In the genomic region with DNA sequence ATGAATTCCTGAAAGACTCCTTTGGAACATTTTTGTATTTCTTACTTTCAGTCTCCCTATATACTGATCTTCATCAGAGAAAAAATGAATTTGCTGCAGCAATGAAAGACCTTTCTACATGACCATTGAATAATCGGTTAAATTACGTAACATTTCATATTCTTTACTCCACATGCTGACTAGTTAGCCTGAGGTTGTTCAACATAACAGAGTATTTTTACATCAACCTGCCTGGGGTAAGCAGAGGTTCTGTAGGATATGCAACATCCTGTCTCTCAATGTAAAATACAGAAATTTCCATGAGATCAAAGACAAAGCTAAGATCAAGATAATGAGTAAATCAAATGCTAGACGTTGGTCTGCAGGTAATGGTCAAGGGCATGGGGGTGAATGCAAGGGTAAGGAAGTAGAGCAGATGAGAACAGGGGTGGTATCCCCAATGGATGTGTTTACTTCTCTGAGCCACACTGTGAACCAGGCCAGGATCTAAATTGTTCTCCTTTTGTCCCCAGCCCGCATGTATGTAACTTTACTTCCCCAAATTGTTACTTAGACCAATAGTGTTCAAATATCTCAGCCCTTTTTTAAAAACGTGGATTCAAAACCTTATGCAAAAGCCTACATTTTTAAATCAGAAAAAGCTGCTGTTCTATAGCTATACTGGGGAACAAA, we compare ENCODE assay signal across 18 cellular contexts. TPM values are rescaled to one million over a fixed set of nuclear protein-coding genes. Genes with fewer than 3 reads are reported as not detected.
A peak's percentile ranks its signal among the peaks of the same experiment; 100 is the strongest.
DNase-seq lines count a peak whose midpoint lies in the region; ATAC-seq and TF ChIP-seq lines count a peak whose summit lies in the region.
"Had no signal": no experiment of that assay in that cellular context is flagged by ENCODE, and none has a peak within 500 bp of the region (broad histone marks: within the 10 kb centered on the region; RNA-seq: fewer than 3 reads in every experiment).

No MANE protein-coding gene starts in this region.

- no peak for DNase-seq in Right ventricle myocardium inferior (ENCODE audit: missing footprints)
- no peak for DNase-seq in Right ventricle myocardium superior
- peak; percentile 86 for DNase-seq in NB4 (ENCODE audit: low read depth)
- no peak for DNase-seq in body of pancreas
- no peak for DNase-seq in spleen
- no peak for DNase-seq in posterior cingulate gyrus
- DNase-seq: activated CD4-positive, alpha-beta T cell treated with anti-CD3 and anti-CD28 coated beads, Interleukin-2, amount 50 U/mL, for 48 hours; activated T-cell treated with anti-CD3 and anti-CD28 coated beads for 4 hours; DMS79 treated with DMSO at 0.1 percent for 48 hours; foreskin fibroblast; mesenchymal stem cell; NCI-H1417 treated with DMSO at 0.1 percent for 48 hours; NCI-H774; SW 1271; thyroid gland had no signal

- ATAC-seq in Right ventricle myocardium inferior (peak; percentile 50), Right ventricle myocardium superior (ENCODE audit: poor library complexity) (no peak), body of pancreas (no peak), GM21390 (IDR thresholded peaks at IDR 0.05; ENCODE audit: unreplicated experiment) (no peak), HG03135 (IDR thresholded peaks at IDR 0.05; ENCODE audit: unreplicated experiment) (no peak)
- ATAC-seq: stimulated activated effector memory CD8-positive, alpha-beta T cell treated with anti-CD3 and anti-CD28 coated beads, Interleukin-12 subunit alpha, Interleukin-12 subunit beta, amount 100 ng/mL, for 72 hours had no signal

- H3K27ac ChIP-seq in body of pancreas (peak overlapping the region in 3 of 4 donors; percentile 20 to 68 (median 51)), spleen (peak overlapping the region in 6 of 8 donors; percentile 16 to 66 (median 52))
- H3K27ac ChIP-seq: thyroid gland had no signal

- no peak for TF ChIP-seq POLR2A in NB4 (IDR thresholded peaks at IDR 0.05; ENCODE audit: extremely low read depth, insufficient read length)
- no peak for TF ChIP-seq POLR2A in body of pancreas (IDR thresholded peaks at IDR 0.05)
- TF ChIP-seq POLR2A in spleen (IDR thresholded peaks at IDR 0.05) = no peak

- no peak overlapping the region for H3K4me3 ChIP-seq in NB4 (ENCODE audit: low read depth, low read length)
- no peak overlapping the region for H3K4me3 ChIP-seq in body of pancreas
- no peak overlapping the region for H3K4me3 ChIP-seq in spleen
- H3K4me3 ChIP-seq: thyroid gland had no signal

- H3K4me1 ChIP-seq in body of pancreas = peaks cover 32% of the 10 kb centered on the region
- peaks cover 0 to 18% (median 9%) of the 10 kb centered on the region in 6 donors for H3K4me1 ChIP-seq in spleen

- H3K9me3 ChIP-seq in body of pancreas (no peaks in the 10 kb centered on the region), spleen (no peaks in the 10 kb centered on the region)
- H3K9me3 ChIP-seq: thyroid gland had no signal

- H3K36me3 ChIP-seq in body of pancreas (replicated peaks in 1 of 2; ENCODE audit: insufficient read depth in 1 of 2, low read depth in 2 of 2) (no peaks in the 10 kb centered on the region), spleen (no peaks in the 10 kb centered on the region)
- H3K36me3 ChIP-seq: thyroid gland had no signal

- H3K27me3 ChIP-seq in body of pancreas (no peaks in the 10 kb centered on the region), spleen (replicated peaks in 1 of 7) (no peaks in the 10 kb centered on the region)
- H3K27me3 ChIP-seq: thyroid gland had no signal

- intact Hi-C loops in Right ventricle myocardium inferior (cut with DNase I) (no loop called here), Right ventricle myocardium superior (cut with DNase I) (no loop called here), body of pancreas (cut with DNase I) (no loop called here), spleen (cut with DNase I; ENCODE audit: low total_unique reads) (no loop called here), posterior cingulate gyrus (cut with DNase I) (no loop called here)

- WGBS in body of pancreas, 2 donors = 60 to 69% methylated on average over 5 of the region's 5 CpGs
- 36 to 57% (median 47%) methylated on average over 5 of the region's 5 CpGs for WGBS in spleen, 5 donors

- TF ChIP-seq CTCF in NB4 (IDR thresholded peaks at IDR 0.05; ENCODE audit: low read depth, low read length) (no peak), body of pancreas (IDR thresholded peaks at IDR 0.05) (no peak), spleen (IDR thresholded peaks at IDR 0.05 in 8 of 11, conservative IDR thresholded peaks at IDR 0.05 in 3 of 11) (no peak)

RNA-seq across cellular contexts. Expression of gene DUSP6, which starts 45.3 kb away (rescaled TPM):
- total RNA-seq in Right ventricle myocardium inferior (25.0 TPM), Right ventricle myocardium superior (26.7 TPM), body of pancreas (10 to 100 TPM; 21.3 to 49.8 TPM), spleen (100 to 1,000 TPM; 104 to 193 (median 143) TPM)
- 10 to 100 TPM; 34.7 to 43.0 (median 35.1) TPM for polyA plus RNA-seq in spleen
